17 cellular contexts compared by ENCODE assay signal in genomic region chr6:124990988-124991387, GRCh38. TPM values are rescaled to one million over a fixed set of nuclear protein-coding genes. Genes with fewer than 3 reads are reported as not detected.
DNase-seq lines count a peak whose midpoint lies in the region; ATAC-seq and TF ChIP-seq lines count a peak whose summit lies in the region.
"Had no signal": no experiment of that assay in that cellular context is flagged by ENCODE, and none has a peak within 500 bp of the region (broad histone marks: within the 10 kb centered on the region; RNA-seq: fewer than 3 reads in every experiment).

No MANE protein-coding gene starts in this region.

- intact Hi-C loops in IMR-90 (cut with micrococcal nuclease) = no loop called here

- no peaks in the 10 kb centered on the region for H3K9me3 ChIP-seq in H9 (ENCODE audit: control insufficient read depth, low read depth, low read length)
- no peaks in the 10 kb centered on the region for H3K9me3 ChIP-seq in IMR-90 (ENCODE audit: control insufficient read depth, insufficient read depth, low read length)
- no peaks in the 10 kb centered on the region for H3K9me3 ChIP-seq in trophoblast cell (ENCODE audit: insufficient read depth, low read depth, low read length)
- H3K9me3 ChIP-seq: BLaER1 had no signal

- H3K4me3 Mint-ChIP-seq in H9 (no peak overlapping the region), nephron (no peak overlapping the region)
- H3K4me3 Mint-ChIP-seq: B cell; CD4-positive, CD25-positive, alpha-beta regulatory T cell; CD8-positive, alpha-beta T cell had no signal

- POLR2A ChIA-PET in IMR-90 (lab: Charles Lee; ENCODE audit: unreplicated experiment) = no interaction called here

- H3K4me2 ChIP-seq in H9 (ENCODE audit: insufficient read depth, insufficient read length, low read length) (no peak overlapping the region), IMR-90 (ENCODE audit: low read depth, low read length) (no peak overlapping the region), trophoblast cell (ENCODE audit: low read length) (no peak overlapping the region)
- H3K4me2 ChIP-seq: BLaER1 had no signal

- H3K27ac ChIP-seq in H9 (ENCODE audit: insufficient read length, low read depth, low read length) (no peak overlapping the region), IMR-90 (ENCODE audit: insufficient read depth, low read length) (no peak overlapping the region), trophoblast cell (ENCODE audit: low read depth, low read length) (no peak overlapping the region)
- H3K27ac ChIP-seq: BLaER1, C4-2B had no signal

- no peaks in the 10 kb centered on the region for H3K23me2 ChIP-seq in H9 (ENCODE audit: insufficient read length, low read depth, low read length, poor library complexity, severe bottlenecking)

- H3K36me3 Mint-ChIP-seq in H9 (ENCODE audit: insufficient read depth in 1 of 3, low read depth in 3 of 3) = peaks cover 3 to 11% (median 3%) of the 10 kb centered on the region in 3 experiments; a peak in 6 of 7 replicates
- H3K36me3 Mint-ChIP-seq in nephron (ENCODE audit: low read depth) = peaks cover 25% of the 10 kb centered on the region
- H3K36me3 Mint-ChIP-seq: CD4-positive, CD25-positive, alpha-beta regulatory T cell; CD8-positive, alpha-beta T cell had no signal

- no peak overlapping the region for H4K91ac ChIP-seq in H9 (ENCODE audit: insufficient read length, low read depth, low read length)
- H4K91ac ChIP-seq in IMR-90 (ENCODE audit: insufficient read depth, low read depth, low read length) = no peak overlapping the region
- H4K91ac ChIP-seq in trophoblast cell (ENCODE audit: low read depth, low read length) = no peak overlapping the region

- no peaks in the 10 kb centered on the region for H3K27me3 Mint-ChIP-seq in H9 (ENCODE audit: low read depth)
- no peaks in the 10 kb centered on the region for H3K27me3 Mint-ChIP-seq in nephron (ENCODE audit: low read depth)
- H3K27me3 Mint-ChIP-seq: B cell; CD4-positive, CD25-positive, alpha-beta regulatory T cell had no signal

- H3K79me1 ChIP-seq in H9 (ENCODE audit: insufficient read depth, low read depth, low read length, poor library complexity, severe bottlenecking) = peaks cover 2% of the 10 kb centered on the region
- peaks cover 27 to 75% of the 10 kb centered on the region in 2 experiments for H3K79me1 ChIP-seq in IMR-90 (ENCODE audit: low read depth in 1 of 2, low read length in 2 of 2)
- no peaks in the 10 kb centered on the region for H3K79me1 ChIP-seq in trophoblast cell (ENCODE audit: low read length)

- H4K8ac ChIP-seq in H9 (replicated peaks; ENCODE audit: insufficient read length, low read depth, low read length) (no peak overlapping the region), IMR-90 (ENCODE audit: low read depth in 2 of 2, low read length in 2 of 2) (no peak overlapping the region), trophoblast cell (ENCODE audit: low read depth, low read length) (no peak overlapping the region)

- H2BK5ac ChIP-seq in H9 (ENCODE audit: insufficient read length, low read length) (no peak overlapping the region), IMR-90 (ENCODE audit: low read depth, low read length, poor library complexity, severe bottlenecking) (no peak overlapping the region), trophoblast cell (ENCODE audit: low read depth, low read length, poor library complexity) (no peak overlapping the region)

- DNase-seq in H9 (no peak), IMR-90 (no peak), trophoblast cell (no peak), mesenteric fat pad (ENCODE audit: low spot score) (no peak), 8988T (no peak)
- no peak for DNase-seq in stimulated activated CD4-positive, alpha-beta T cell treated with anti-CD3 and anti-CD28 coated beads, Interleukin-12 subunit alpha, Interleukin-12 subunit beta, amount 100 ng/mL, for 4 hours
- DNase-seq: Caco-2; CD4-positive, CD25-positive, alpha-beta regulatory T cell; CD8-positive, alpha-beta T cell; DMS153; DND-41; GOT3; HCEC 1CT had no signal

- H2BK120ac ChIP-seq in H9 (ENCODE audit: low read depth, low read length, poor library complexity, severe bottlenecking) (no peak overlapping the region), IMR-90 (ENCODE audit: low read depth, low read length) (no peak overlapping the region), trophoblast cell (ENCODE audit: insufficient read depth, low read length, poor library complexity) (no peak overlapping the region)

- H3K4me3 ChIP-seq in IMR-90 (ENCODE audit: insufficient read depth, low read depth, low read length) (no peak overlapping the region), trophoblast cell (ENCODE audit: low read depth, low read length) (no peak overlapping the region)
- H3K4me3 ChIP-seq: BLaER1 had no signal

- TF ChIP-seq RAD21 in IMR-90 (IDR thresholded peaks at IDR 0.05; ENCODE audit: low read length) = no peak

- no peak overlapping the region for H3T11ph ChIP-seq in H9 (ENCODE audit: low read length)

- dilution Hi-C loops in IMR-90 (cut with HindIII; ENCODE audit: low sequenced_read_pairs, unreplicated experiment) = no loop called here

- CTCF ChIA-PET in IMR-90 (lab: Yijun Ruan, JAX) = no interaction called here

- H4K12ac ChIP-seq in trophoblast cell (ENCODE audit: low read depth, low read length) = no peak overlapping the region

- WGBS in H9 (ENCODE audit: extremely low coverage, insufficient read length, low lambda C conversion rate) = no CpG with 5 or more reads among the region's 1 CpG
- 88% methylated on average over 1 of the region's 1 CpG; no CpG with 5 or more reads in 1 of the 2 experiments for WGBS in IMR-90 (ENCODE audit: extremely low coverage in 2 of 2, insufficient read length in 1 of 2), 2 experiments
- no CpG with 5 or more reads among the region's 1 CpG for WGBS in trophoblast cell (ENCODE audit: extremely low coverage, insufficient coverage, insufficient read length)

- TF ChIP-seq POLR2A in IMR-90 (IDR thresholded peaks at IDR 0.05; ENCODE audit: low read depth, low read length) = no peak

- TF ChIP-seq CTCF in H9 (conservative IDR thresholded peaks at IDR 0.05) (no peak), IMR-90 (conservative IDR thresholded peaks at IDR 0.05; ENCODE audit: low read depth, low read length) (no peak), nephron (IDR thresholded peaks at IDR 0.05; ENCODE audit: unreplicated experiment in 3 of 3) (no peak)

- H3K79me2 ChIP-seq in H9 (ENCODE audit: insufficient read depth, low read length) (no peaks in the 10 kb centered on the region), trophoblast cell (ENCODE audit: control insufficient read depth, insufficient read depth, low read length, poor library complexity) (no peaks in the 10 kb centered on the region)

- H3K18ac ChIP-seq in H9 (ENCODE audit: insufficient read length, low read depth, low read length) (peak overlapping the region; percentile 38), IMR-90 (ENCODE audit: low read depth, low read length) (no peak overlapping the region), trophoblast cell (ENCODE audit: low read length) (no peak overlapping the region)

- no peak overlapping the region for H2BK15ac ChIP-seq in H9 (ENCODE audit: low read depth, low read length)
- no peak overlapping the region for H2BK15ac ChIP-seq in IMR-90 (ENCODE audit: low read depth, low read length)

- H3K4ac ChIP-seq in H9 (ENCODE audit: low read depth, low read length) = no peak overlapping the region
- no peak overlapping the region for H3K4ac ChIP-seq in IMR-90 (ENCODE audit: low read depth, low read length)
- peak overlapping the region; percentile 24 for H3K4ac ChIP-seq in trophoblast cell (ENCODE audit: low read depth, low read length)

- H3K9me3 Mint-ChIP-seq in H9 (no peaks in the 10 kb centered on the region), nephron (peaks cover 4% of the 10 kb centered on the region)
- H3K9me3 Mint-ChIP-seq: CD8-positive, alpha-beta T cell had no signal

- H3K4me1 Mint-ChIP-seq in H9 = peaks cover 8% of the 10 kb centered on the region in 2 experiments
- peaks cover 44% of the 10 kb centered on the region for H3K4me1 Mint-ChIP-seq in nephron
- H3K4me1 Mint-ChIP-seq: B cell; CD4-positive, CD25-positive, alpha-beta regulatory T cell had no signal

- ATAC-seq in IMR-90 (ENCODE audit: low read depth) = no peak
- ATAC-seq: CD8-positive, alpha-beta T cell had no signal

- H3K9ac ChIP-seq in H9 (ENCODE audit: extremely low read depth, insufficient read length, low read length) (no peak overlapping the region), IMR-90 (ENCODE audit: low read depth, low read length) (no peak overlapping the region), trophoblast cell (ENCODE audit: low read length) (no peak overlapping the region)
- H3K9ac ChIP-seq: BLaER1 had no signal

- no peak overlapping the region for H3K14ac ChIP-seq in H9 (ENCODE audit: insufficient read depth, low read length)
- H3K14ac ChIP-seq in IMR-90 (replicated peaks; ENCODE audit: low read depth, low read length) = no peak overlapping the region
- H3K14ac ChIP-seq in trophoblast cell (ENCODE audit: low read length) = no peak overlapping the region

- H4K20me1 ChIP-seq in H9 (ENCODE audit: control insufficient read depth, insufficient read depth, insufficient read length) = no peaks in the 10 kb centered on the region
- peaks cover 9% of the 10 kb centered on the region; the same call in 1 of the 2 replicates for H4K20me1 ChIP-seq in IMR-90 (ENCODE audit: insufficient read depth, low read length)
- H4K20me1 ChIP-seq: BLaER1 had no signal

- H2BK20ac ChIP-seq in H9 (ENCODE audit: low read depth, low read length, poor library complexity, severe bottlenecking) (no peak overlapping the region), IMR-90 (ENCODE audit: low read depth, low read length) (no peak overlapping the region)

- no TSS peak for BruUV-seq in IMR-90 (replicated peaks; lab: Mats Ljungman, UMichigan)

- H2AFZ ChIP-seq in H9 (ENCODE audit: low read length) = no peak overlapping the region
- H2AFZ ChIP-seq in IMR-90 (replicated peaks; ENCODE audit: low read length, poor library complexity) = no peak overlapping the region
- no peak overlapping the region for H2AFZ ChIP-seq in trophoblast cell (ENCODE audit: insufficient read depth, low read length, poor library complexity)

- H3K4me1 ChIP-seq in H9 (ENCODE audit: insufficient read depth, low read length) (no peaks in the 10 kb centered on the region), IMR-90 (ENCODE audit: control insufficient read depth, insufficient read depth, low read length) (peaks cover 11% of the 10 kb centered on the region), trophoblast cell (ENCODE audit: control insufficient read depth in 1 of 2, insufficient read depth in 2 of 2, low read length in 2 of 2) (no peaks in the 10 kb centered on the region)
- H3K4me1 ChIP-seq: Caco-2 had no signal

- H3K27ac Mint-ChIP-seq in H9 (peak overlapping the region in 1 of 3 experiments; percentile 71; a peak in 1 of 7 replicates), nephron (peak overlapping the region in 2 of 3 experiments; percentile 13 to 21)
- H3K27ac Mint-ChIP-seq: B cell; CD4-positive, CD25-positive, alpha-beta regulatory T cell; CD8-positive, alpha-beta T cell had no signal

- no peak overlapping the region for H2AK5ac ChIP-seq in H9 (ENCODE audit: insufficient read length, low read length)
- H2AK5ac ChIP-seq in IMR-90 (ENCODE audit: low read depth, low read length) = no peak overlapping the region
- H2AK5ac ChIP-seq in trophoblast cell (ENCODE audit: low read length) = no peak overlapping the region

- no peak overlapping the region for H3K23ac ChIP-seq in H9 (ENCODE audit: insufficient read length, low read depth, low read length)
- H3K23ac ChIP-seq in IMR-90 (ENCODE audit: low read depth, low read length) = no peak overlapping the region
- no peak overlapping the region for H3K23ac ChIP-seq in trophoblast cell (ENCODE audit: low read length)

- no peak overlapping the region for H4K5ac ChIP-seq in H9 (ENCODE audit: insufficient read length, low read depth, low read length)
- peak overlapping the region; percentile 47; the same call in 1 of the 2 replicates for H4K5ac ChIP-seq in IMR-90 (ENCODE audit: low read depth, low read length)

- no peaks in the 10 kb centered on the region for H3K27me3 ChIP-seq in H9 (ENCODE audit: insufficient read depth, low read length)
- H3K27me3 ChIP-seq in IMR-90 (ENCODE audit: control insufficient read depth, insufficient read depth, low read length) = no peaks in the 10 kb centered on the region
- no peaks in the 10 kb centered on the region for H3K27me3 ChIP-seq in trophoblast cell (ENCODE audit: insufficient read depth, low read length)
- H3K27me3 ChIP-seq: BLaER1 had no signal

- H2AK9ac ChIP-seq in IMR-90 (replicated peaks; ENCODE audit: low read depth, low read length, poor library complexity) = no peak overlapping the region

- H3K9me1 ChIP-seq in IMR-90 (ENCODE audit: insufficient read depth, low read length) = peaks cover 13% of the 10 kb centered on the region

- H3K36me3 ChIP-seq in IMR-90 (ENCODE audit: control insufficient read depth, insufficient read depth, low read length) (peaks cover 3% of the 10 kb centered on the region), trophoblast cell (ENCODE audit: control insufficient read depth in 1 of 2, insufficient read depth in 2 of 2, low read length in 2 of 2) (peaks cover 2% of the 10 kb centered on the region in 2 experiments)
- H3K36me3 ChIP-seq: BLaER1 had no signal

- in situ Hi-C loops in IMR-90 (cut with MboI; ENCODE audit: low sequenced_read_pairs) = no loop called here

- H3K56ac ChIP-seq in H9 (ENCODE audit: insufficient read length, low read depth, low read length) (no peak overlapping the region), IMR-90 (ENCODE audit: extremely low read depth, insufficient read depth, low read length) (no peak overlapping the region)

- H2BK12ac ChIP-seq in H9 (ENCODE audit: insufficient read length, low read depth, low read length) (no peak overlapping the region), trophoblast cell (ENCODE audit: low read length) (no peak overlapping the region)

RNA-seq across cellular contexts. Expression of gene RNF217, which starts 28.8 kb away (rescaled TPM):
- 9.6 and 10.2 TPM in 2 replicates for total RNA-seq in H9 (2021)
- 16.7 and 20.4 TPM in 2 replicates for total RNA-seq in IMR-90 (2012; rRNA removed)
- 11.7 TPM in 2 replicates for polyA plus RNA-seq in IMR-90 (2012; rRNA removed)
- 2.5 and 2.7 TPM in 2 replicates for polyA plus RNA-seq in IMR-90 (2012; cell fraction: cytosol; rRNA removed)
- polyA plus RNA-seq in IMR-90 (2012; cell fraction: nucleus; rRNA removed; ENCODE audit: low replicate concordance) = 7.8 and 59.2 TPM in 2 replicates
- polyA plus RNA-seq in trophoblast cell (2013) = 43.5 and 44.6 TPM in 2 replicates
- 34.1 TPM for total RNA-seq in mesenteric fat pad
- total RNA-seq: B cell; CD8-positive, alpha-beta T cell had no signal
- polyA plus RNA-seq: CD4-positive, CD25-positive, alpha-beta regulatory T cell had no signal
